Comparison of ENCODE assay signal across 20 cellular contexts in the genomic region with DNA sequence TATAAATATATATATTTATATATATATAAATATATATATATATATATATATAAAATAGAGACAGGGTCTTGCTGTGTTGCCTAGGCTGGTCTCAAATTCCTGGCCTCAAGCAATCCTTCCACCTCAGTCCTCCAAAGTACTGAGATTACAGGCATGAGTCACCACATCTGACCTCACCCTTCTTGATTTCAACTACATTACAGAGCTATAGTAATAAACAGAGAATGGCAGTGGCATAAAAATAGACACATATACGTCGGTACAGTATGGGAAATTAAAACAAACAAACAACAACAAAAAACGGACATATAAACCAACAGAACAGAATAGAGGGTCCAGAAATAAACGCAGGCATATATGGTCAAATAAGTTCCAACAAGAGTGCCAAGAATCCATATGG.
"Had no signal": no experiment of that assay in that cellular context is flagged by ENCODE, and none has a peak within 500 bp of the region (broad histone marks: within the 10 kb centered on the region; RNA-seq: fewer than 3 reads in every experiment).

No MANE protein-coding gene starts in this region.

- H3K27me3 ChIP-seq: heart right ventricle, ovary, stomach had no signal

- H3K27ac ChIP-seq: heart right ventricle, ovary, skin epidermis, stomach, thoracic aorta, WERI-Rb-1 had no signal

- H3K4me3 ChIP-seq: heart right ventricle, ovary, skin epidermis, stomach, thoracic aorta had no signal

- ATAC-seq: activated CD8-positive, alpha-beta T cell treated with anti-CD3 and anti-CD28 coated beads, Interleukin-2, amount 10 ng/mL, durations not matched to agents 7 days and 5 days; heart right ventricle; left ventricle myocardium superior had no signal

- DNase-seq: activated CD4-positive, alpha-beta T cell treated with anti-CD3 and anti-CD28 coated beads for 48 hours; activated CD8-positive, alpha-beta memory T cell treated with anti-CD3 and anti-CD28 coated beads, Interleukin-2, amount 50 U/mL, for 48 hours; activated CD8-positive, alpha-beta T cell treated with anti-CD3 and anti-CD28 coated beads, Interleukin-2, amount 10 ng/mL, durations not matched to agents 7 days and 5 days; activated naive CD8-positive, alpha-beta T cell treated with anti-CD3 and anti-CD28 coated beads, Interleukin-2, amount 10 ng/mL, durations not matched to agents 7 days and 5 days; central memory CD4-positive, alpha-beta T cell; effector memory CD4-positive, alpha-beta T cell; erythroblast; foreskin melanocyte; heart right ventricle; left ventricle myocardium superior; mesenchymal stem cell; nephron progenitor cell; ovary; retina; stomach; T-helper 9 cell; WERI-Rb-1 had no signal

- FAIRE-seq: astrocyte had no signal

- H3K36me3 ChIP-seq: heart right ventricle, ovary, stomach, thoracic aorta, WERI-Rb-1 had no signal

- H3K4me1 ChIP-seq: heart right ventricle, stomach had no signal

- H3K9me3 ChIP-seq: ovary, thoracic aorta had no signal
